Comparison of ENCODE assay signal across 20 cellular contexts in the genomic region with DNA sequence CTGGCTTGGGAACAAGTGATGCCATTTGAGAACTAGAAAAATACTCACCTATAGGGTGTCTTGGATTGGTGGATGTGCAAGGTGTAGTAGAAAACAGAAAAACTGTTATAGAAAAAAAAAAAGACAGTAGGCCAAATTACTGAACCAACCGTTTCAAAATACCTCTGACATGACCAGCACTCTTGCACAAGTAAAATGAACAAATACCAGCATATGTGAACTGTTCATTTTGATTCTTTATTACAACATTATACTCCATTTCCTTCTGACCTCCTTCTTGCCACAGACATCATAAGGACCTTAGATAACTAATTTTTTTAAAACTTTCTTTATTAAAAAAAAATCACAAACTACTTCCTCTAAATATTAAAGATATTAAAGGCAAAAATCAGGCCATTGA.
DNase-seq lines count a peak whose midpoint lies in the region; ATAC-seq and TF ChIP-seq lines count a peak whose summit lies in the region.
"Had no signal": no experiment of that assay in that cellular context is flagged by ENCODE, and none has a peak within 500 bp of the region (broad histone marks: within the 10 kb centered on the region; RNA-seq: fewer than 3 reads in every experiment).

No MANE protein-coding gene starts in this region.

- TF ChIP-seq CTCF in fibroblast of lung (conservative IDR thresholded peaks at IDR 0.05 in 1 of 2, IDR thresholded peaks at IDR 0.05 in 1 of 2; ENCODE audit: low read depth in 1 of 2, low read length in 2 of 2) (no peak), WTC11 (IDR thresholded peaks at IDR 0.05) (no peak), body of pancreas (IDR thresholded peaks at IDR 0.05) (no peak)

- ATAC-seq in WTC11 (no peak), body of pancreas (no peak)
- ATAC-seq: naive thymus-derived CD8-positive, alpha-beta T cell had no signal

- no peak overlapping the region for H2AFZ ChIP-seq in fibroblast of lung (ENCODE audit: low read length)
- H2AFZ ChIP-seq: PC-9 had no signal

- H3K9me3 ChIP-seq in fibroblast of lung (ENCODE audit: control insufficient read depth, insufficient read depth, low read depth, low read length) (no peaks in the 10 kb centered on the region), body of pancreas (no peaks in the 10 kb centered on the region)
- H3K9me3 ChIP-seq: right atrium auricular region, upper lobe of left lung had no signal

- H3K36me3 ChIP-seq in fibroblast of lung (ENCODE audit: control insufficient read depth, insufficient read depth, low read length) (no peaks in the 10 kb centered on the region), body of pancreas (replicated peaks in 1 of 2; ENCODE audit: insufficient read depth in 1 of 2, low read depth in 2 of 2) (no peaks in the 10 kb centered on the region)

- H3K4me2 ChIP-seq in fibroblast of lung (ENCODE audit: extremely low read depth, insufficient read depth, low read length), result no peak overlapping the region
- H3K4me2 ChIP-seq: PC-9 had no signal

- intact Hi-C loops in body of pancreas (cut with DNase I), result no loop called here

- WGBS in body of pancreas, 2 donors, result 67 to 78% methylated on average over 1 of the region's 1 CpG

- no peaks in the 10 kb centered on the region for H3K9me3 Mint-ChIP-seq in WTC11
- H3K9me3 Mint-ChIP-seq: naive thymus-derived CD8-positive, alpha-beta T cell had no signal

- H3K9ac ChIP-seq in fibroblast of lung (ENCODE audit: insufficient read depth, low read length), result no peak overlapping the region

- H3K4me3 Mint-ChIP-seq in WTC11, result no peak overlapping the region
- H3K4me3 Mint-ChIP-seq: naive thymus-derived CD8-positive, alpha-beta T cell had no signal

- no peaks in the 10 kb centered on the region for H3K79me2 ChIP-seq in fibroblast of lung (ENCODE audit: control insufficient read depth, insufficient read depth, low read length)

- H3K4me1 Mint-ChIP-seq in WTC11, result no peaks in the 10 kb centered on the region
- H3K4me1 Mint-ChIP-seq: naive thymus-derived CD8-positive, alpha-beta T cell had no signal

- H3K4me3 ChIP-seq in fibroblast of lung (replicated peaks in 1 of 4; ENCODE audit: control extremely low read depth in 1 of 4, insufficient read depth in 1 of 4, low read depth in 3 of 4, low read length in 4 of 4) (no peak overlapping the region), body of pancreas (no peak overlapping the region)
- H3K4me3 ChIP-seq: PC-9, right atrium auricular region, upper lobe of left lung had no signal

- H3K4me1 ChIP-seq in fibroblast of lung (ENCODE audit: control insufficient read depth, extremely low read depth, insufficient read depth, low read length), result peaks cover 6% of the 10 kb centered on the region
- H3K4me1 ChIP-seq in body of pancreas, result no peaks in the 10 kb centered on the region

- CTCF ChIA-PET in WTC11 (lab: Charles Lee), result interaction anchor here (0.6 kb wide), 1 partner anchor 246 kb away, joined by 3 read pairs; the partner anchor contains the start of gene WDCP

- no peak for TF ChIP-seq POLR2A in body of pancreas (IDR thresholded peaks at IDR 0.05)

- no peaks in the 10 kb centered on the region for H3K27me3 ChIP-seq in fibroblast of lung (ENCODE audit: control insufficient read depth, insufficient read depth, low read length)
- H3K27me3 ChIP-seq in body of pancreas, result no peaks in the 10 kb centered on the region
- H3K27me3 ChIP-seq: right atrium auricular region, upper lobe of left lung had no signal

- no peaks in the 10 kb centered on the region for H3K27me3 Mint-ChIP-seq in WTC11 (ENCODE audit: low read depth)
- H3K27me3 Mint-ChIP-seq: naive thymus-derived CD8-positive, alpha-beta T cell had no signal

- H3K27ac ChIP-seq in fibroblast of lung (ENCODE audit: insufficient read depth, low read length) (no peak overlapping the region), body of pancreas (no peak overlapping the region)
- H3K27ac ChIP-seq: PC-9, right atrium auricular region, upper lobe of left lung had no signal

- DNase-seq in EL (peak; percentile 37), NOMO-1 treated with DMSO at 0.1 percent for 48 hours (lab: John Stamatoyannopoulos, UW; ENCODE audit: unreplicated experiment) (peak; percentile 72), fibroblast of lung (ENCODE audit: low read depth in 2 of 2) (peak; percentile 34 to 82), renal cortical epithelial cell (ENCODE audit: low read depth) (peak; percentile 9), WTC11 (ENCODE audit: low spot score) (no peak), NK-92 (lab: John Stamatoyannopoulos, UW; ENCODE audit: unreplicated experiment) (no peak), NAMALWA (ENCODE audit: low spot score) (no peak), body of pancreas (no peak)
- DNase-seq: activated CD4-positive, CD25-positive, alpha-beta regulatory T cell treated with anti-CD3 and anti-CD28 coated beads, Interleukin-2, amount 50 U/mL, for 72 hours; activated naive CD4-positive, alpha-beta T cell treated with anti-CD3 and anti-CD28 coated beads, Interleukin-2, amount 50 U/mL, for 16 hours; cerebellar nuclear complex; COR-L47; GDM1; naive thymus-derived CD8-positive, alpha-beta T cell; NCI-H1092; NCI-H345; stimulated activated CD4-positive, alpha-beta T cell treated with anti-CD3 and anti-CD28 coated beads, Interleukin-4, amount 100 ng/mL, for 24 hours; upper lobe of left lung had no signal

- no peaks in the 10 kb centered on the region for H4K20me1 ChIP-seq in fibroblast of lung (ENCODE audit: control insufficient read depth, extremely low read depth, insufficient read depth, low read length)

- H3K36me3 Mint-ChIP-seq in WTC11, result no peaks in the 10 kb centered on the region

- H3K27ac Mint-ChIP-seq in WTC11, result no peak overlapping the region

- POLR2A ChIA-PET in WTC11 (lab: Charles Lee), result no interaction called here

TF ChIP-seq in WTC11, 78 proteins besides CTCF, POLR2A, EP300 and RAD21:
- TF ChIP-seq ZNF317 (CRISPR knock-in tag; IDR thresholded peaks at IDR 0.05; ENCODE audit: borderline replicate concordance, low read depth) (no peak), FOXK1 (CRISPR knock-in tag; IDR thresholded peaks at IDR 0.05) (no peak), ZNF671 (CRISPR knock-in tag; IDR thresholded peaks at IDR 0.05) (no peak), TEAD4 (CRISPR knock-in tag; IDR thresholded peaks at IDR 0.05) (no peak), SP1 (CRISPR knock-in tag; conservative IDR thresholded peaks at IDR 0.05) (no peak), E2F4 (CRISPR knock-in tag; IDR thresholded peaks at IDR 0.05; ENCODE audit: borderline replicate concordance, low read depth) (no peak), NR3C1 (CRISPR knock-in tag; conservative IDR thresholded peaks at IDR 0.05; ENCODE audit: low read depth) (no peak), EMX1 (CRISPR knock-in tag; IDR thresholded peaks at IDR 0.05) (no peak), ESRRA (CRISPR knock-in tag; IDR thresholded peaks at IDR 0.05; ENCODE audit: borderline replicate concordance) (no peak), OVOL2 (CRISPR knock-in tag; IDR thresholded peaks at IDR 0.05; ENCODE audit: borderline replicate concordance) (no peak), HMGA2 (CRISPR knock-in tag; IDR thresholded peaks at IDR 0.05) (no peak), FOXJ3 (CRISPR knock-in tag; IDR thresholded peaks at IDR 0.05; ENCODE audit: borderline replicate concordance) (no peak), MXD4 (CRISPR knock-in tag; IDR thresholded peaks at IDR 0.05; ENCODE audit: borderline replicate concordance) (no peak), NFYB (CRISPR knock-in tag; conservative IDR thresholded peaks at IDR 0.05; ENCODE audit: low read depth) (no peak)
- TF ChIP-seq, protein P1, sequence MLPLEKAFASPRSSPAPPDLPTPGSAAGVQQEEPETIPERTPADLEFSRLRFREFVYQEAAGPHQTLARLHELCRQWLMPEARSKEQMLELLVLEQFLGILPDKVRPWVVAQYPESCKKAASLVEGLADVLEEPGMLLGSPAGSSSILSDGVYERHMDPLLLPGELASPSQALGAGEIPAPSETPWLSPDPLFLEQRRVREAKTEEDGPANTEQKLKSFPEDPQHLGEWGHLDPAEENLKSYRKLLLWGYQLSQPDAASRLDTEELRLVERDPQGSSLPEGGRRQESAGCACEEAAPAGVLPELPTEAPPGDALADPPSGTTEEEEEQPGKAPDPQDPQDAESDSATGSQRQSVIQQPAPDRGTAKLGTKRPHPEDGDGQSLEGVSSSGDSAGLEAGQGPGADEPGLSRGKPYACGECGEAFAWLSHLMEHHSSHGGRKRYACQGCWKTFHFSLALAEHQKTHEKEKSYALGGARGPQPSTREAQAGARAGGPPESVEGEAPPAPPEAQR (CRISPR knock-in tag; IDR thresholded peaks at IDR 0.05), result no peak

Comparison
In these comparisons a context has a peak if more than half of its experiments do, and no peak if none do; other contexts are left out.
1. DNase-seq: peak in EL (single experiment), NOMO-1 treated with DMSO at 0.1 percent for 48 hours (single experiment), fibroblast of lung (2 of 2) and renal cortical epithelial cell (single experiment); none in WTC11 (single experiment), NK-92 (single experiment), NAMALWA (single experiment) and body of pancreas (0 of 4).